In genomic region chr11:113167599-113167998, GRCh38 we compare ENCODE assay signal across 22 cellular contexts.
DNase-seq lines count a peak whose midpoint lies in the region; ATAC-seq and TF ChIP-seq lines count a peak whose summit lies in the region.
"Had no signal": no experiment of that assay in that cellular context is flagged by ENCODE, and none has a peak within 500 bp of the region (broad histone marks: within the 10 kb centered on the region; RNA-seq: fewer than 3 reads in every experiment).

No MANE protein-coding gene starts in this region.

- no peaks in the 10 kb centered on the region for H3K27me3 Mint-ChIP-seq in nephron (ENCODE audit: low read depth)
- H3K27me3 Mint-ChIP-seq: central memory CD8-positive, alpha-beta T cell had no signal

- H3K27me3 ChIP-seq in WERI-Rb-1 (ENCODE audit: insufficient read depth, low read depth, severe bottlenecking), result no peaks in the 10 kb centered on the region
- H3K27me3 ChIP-seq: ascending aorta, Peyer's patch, spleen, transverse colon had no signal

- H3K4me3 ChIP-seq in WERI-Rb-1 (ENCODE audit: low read depth, low read length), result no peak overlapping the region
- H3K4me3 ChIP-seq: ascending aorta, lower lobe of right lung, Peyer's patch, prostate gland, spleen, transverse colon had no signal

- no peaks in the 10 kb centered on the region for H3K36me3 ChIP-seq in WERI-Rb-1
- H3K36me3 ChIP-seq: ascending aorta, lower lobe of right lung, Peyer's patch, prostate gland, spleen, transverse colon had no signal

- peak overlapping the region; percentile 88 to 94 (median 94) for H3K27ac Mint-ChIP-seq in nephron
- H3K27ac Mint-ChIP-seq: activated CD4-positive, alpha-beta T cell treated with anti-CD3 and anti-CD28 coated beads, Interleukin-2, amount 10 ng/mL, durations not matched to agents 7 days and 5 days; activated naive CD8-positive, alpha-beta T cell had no signal

- H3K4me1 Mint-ChIP-seq in nephron, result peaks cover 71% of the 10 kb centered on the region
- H3K4me1 Mint-ChIP-seq: activated CD4-positive, alpha-beta T cell treated with anti-CD3 and anti-CD28 coated beads, Interleukin-2, amount 10 ng/mL, durations not matched to agents 7 days and 5 days; central memory CD8-positive, alpha-beta T cell had no signal

- no peak for ATAC-seq in GM21381 (IDR thresholded peaks at IDR 0.05; ENCODE audit: unreplicated experiment)
- no peak for ATAC-seq in GM19397 (IDR thresholded peaks at IDR 0.05; ENCODE audit: unreplicated experiment)
- ATAC-seq: lower lobe of right lung had no signal

- peaks cover 10% of the 10 kb centered on the region for H3K36me3 Mint-ChIP-seq in nephron (ENCODE audit: low read depth)
- H3K36me3 Mint-ChIP-seq: activated naive CD8-positive, alpha-beta T cell had no signal

- DNase-seq in NCI-H1417 (lab: John Stamatoyannopoulos, UW) (peak; percentile 7 to 76 (median 37)), NCI-H1417 treated with DMSO at 0.1 percent for 48 hours (lab: John Stamatoyannopoulos, UW) (no peak), HT-29 (ENCODE audit: low spot score) (peak; percentile 17), cerebellum (ENCODE audit: low spot score) (peak; percentile 26), WERI-Rb-1 (no peak)
- DNase-seq: activated CD4-positive, alpha-beta T cell treated with anti-CD3 and anti-CD28 coated beads, Interleukin-2, amount 10 ng/mL, durations not matched to agents 7 days and 5 days; Caco-2; foreskin fibroblast; lower lobe of right lung; Peyer's patch; spleen; stimulated activated CD4-positive, alpha-beta T cell treated with anti-CD3 and anti-CD28 coated beads, Interleukin-4, amount 100 ng/mL, for 1 hour; stimulated activated naive CD4-positive, alpha-beta T cell treated with Interleukin-2 at 50 U/mL for 16 hours; transverse colon had no signal

- no peak overlapping the region for H3K27ac ChIP-seq in WERI-Rb-1
- H3K27ac ChIP-seq: ascending aorta, epithelial cell of prostate, lower lobe of right lung, Peyer's patch, prostate gland, spleen, transverse colon had no signal

- H3K4me3 Mint-ChIP-seq in nephron, result no peak overlapping the region
- H3K4me3 Mint-ChIP-seq: activated CD4-positive, alpha-beta T cell treated with anti-CD3 and anti-CD28 coated beads, Interleukin-2, amount 10 ng/mL, durations not matched to agents 7 days and 5 days; activated naive CD8-positive, alpha-beta T cell; central memory CD8-positive, alpha-beta T cell had no signal

- no peaks in the 10 kb centered on the region for H3K9me3 ChIP-seq in WERI-Rb-1 (ENCODE audit: severe bottlenecking)
- H3K9me3 ChIP-seq: ascending aorta, Caco-2, lower lobe of right lung, Peyer's patch, prostate gland, spleen, transverse colon had no signal

- H3K9me3 Mint-ChIP-seq in nephron, result no peaks in the 10 kb centered on the region
- H3K9me3 Mint-ChIP-seq: activated CD4-positive, alpha-beta T cell treated with anti-CD3 and anti-CD28 coated beads, Interleukin-2, amount 10 ng/mL, durations not matched to agents 7 days and 5 days; central memory CD8-positive, alpha-beta T cell had no signal

- no peak for TF ChIP-seq CTCF in nephron (IDR thresholded peaks at IDR 0.05; ENCODE audit: unreplicated experiment in 3 of 3)
- no peak for TF ChIP-seq CTCF in WERI-Rb-1 (IDR thresholded peaks at IDR 0.05; ENCODE audit: low read depth, low read length)

Comparison
In these comparisons a context has a peak if more than half of its experiments do, and no peak if none do; other contexts are left out.
1. DNase-seq: peak in NCI-H1417 (3 of 3), HT-29 (single experiment) and cerebellum (single experiment); none in NCI-H1417 treated with DMSO at 0.1 percent for 48 hours (single experiment) and WERI-Rb-1 (single experiment).